ENCODE assay signal across 6 cellular contexts in the genomic region with DNA sequence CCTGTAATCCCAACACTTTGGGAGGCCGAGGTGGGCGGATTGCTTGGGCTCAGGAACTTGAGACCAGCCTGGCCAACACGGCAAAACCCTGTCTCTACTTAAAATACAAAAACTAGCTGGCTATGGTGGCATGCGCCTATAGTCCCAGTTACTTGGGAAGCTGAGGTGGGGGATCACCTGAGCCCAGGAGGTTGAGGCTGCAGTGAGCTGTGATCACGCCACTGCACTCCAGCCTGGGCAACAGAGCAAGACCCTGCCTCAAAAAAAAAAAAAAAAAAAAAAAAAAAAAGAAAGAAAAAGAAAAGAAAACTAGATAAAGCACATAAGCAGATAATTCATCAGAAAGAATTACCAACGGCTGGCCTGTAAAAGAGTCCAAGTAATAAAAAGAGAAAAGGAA. TPM values are rescaled to one million over a fixed set of nuclear protein-coding genes. Genes with fewer than 3 reads are reported as not detected.
DNase-seq lines count a peak whose midpoint lies in the region; ATAC-seq, FAIRE-seq and TF ChIP-seq lines count a peak whose summit lies in the region.
"Not testable (repeated sequence)": the region's sequence is repeated elsewhere in the genome, so short reads cannot be mapped to it uniquely, and the experiment has no call there.

No MANE protein-coding gene starts in this region.

- ATAC-seq in WTC11, result not testable (repeated sequence)

- not testable (repeated sequence) for TF ChIP-seq EP300 in suprapubic skin (IDR thresholded peaks at IDR 0.05)

- not testable (repeated sequence) for H3K9me3 Mint-ChIP-seq in WTC11

- H3K36me3 Mint-ChIP-seq in WTC11, result not testable (repeated sequence)

- DNase-seq in WTC11 (ENCODE audit: low spot score), result not testable (repeated sequence)
- DNase-seq in activated effector memory CD4-positive, alpha-beta T cell treated with anti-CD3 and anti-CD28 coated beads, Interleukin-2, amount 50 U/mL, for 16 hours, result peak; percentile 30
- DNase-seq in kidney (peak; percentile 29), suprapubic skin (ENCODE audit: low spot score in 2 of 2) (peak; percentile 11 to 15)
- peak; percentile 2 for DNase-seq in stimulated activated CD8-positive, alpha-beta memory T cell treated with anti-CD3 and anti-CD28 coated beads, Interleukin-4, amount 100 ng/mL, for 48 hours

- not testable (repeated sequence) for H3K9ac ChIP-seq in kidney (ENCODE audit: low read length in 2 of 2)

- H3K4me3 ChIP-seq in kidney (ENCODE audit: low read length in 2 of 2); neutrophil (ENCODE audit: low read depth in 1 of 2, low read length in 1 of 2); suprapubic skin: not testable (repeated sequence)

- H3K36me3 ChIP-seq in kidney (ENCODE audit: control insufficient read depth in 1 of 2, insufficient read depth in 2 of 2, low read length in 2 of 2); suprapubic skin: not testable (repeated sequence)
- peaks cover 11% of the 10 kb centered on the region for H3K36me3 ChIP-seq in neutrophil

- H3K27ac Mint-ChIP-seq in WTC11, result not testable (repeated sequence)

- POLR2A ChIA-PET in WTC11 (lab: Charles Lee), result not testable (repeated sequence)

- CTCF ChIA-PET in WTC11 (lab: Charles Lee), result not testable (repeated sequence)

- H3K9me3 ChIP-seq in kidney (ENCODE audit: control insufficient read depth in 1 of 2, low read length in 2 of 2); neutrophil; suprapubic skin: not testable (repeated sequence)

- H3K4me1 ChIP-seq in kidney (ENCODE audit: control insufficient read depth in 1 of 2, insufficient read depth in 1 of 2, low read depth in 1 of 2, low read length in 2 of 2); suprapubic skin: not testable (repeated sequence)
- peaks cover 62 to 75% of the 10 kb centered on the region in 2 experiments for H3K4me1 ChIP-seq in neutrophil (ENCODE audit: control insufficient read depth in 1 of 2, insufficient read depth in 1 of 2, low read depth in 1 of 2, low read length in 1 of 2)

- not testable (repeated sequence) for H3K27ac ChIP-seq in kidney (ENCODE audit: low read depth in 2 of 2, low read length in 2 of 2); suprapubic skin
- H3K27ac ChIP-seq in neutrophil, result peak overlapping the region; percentile 87

- not testable (repeated sequence) for H3K27me3 ChIP-seq in neutrophil, suprapubic skin

- not testable (repeated sequence) for FAIRE-seq in kidney (lab: Jason Lieb, UNC)

- H3K27me3 Mint-ChIP-seq in WTC11 (ENCODE audit: low read depth), result not testable (repeated sequence)

- intact Hi-C loops in kidney (cut with DNase I), result not testable (repeated sequence)

- not testable (repeated sequence) for TF ChIP-seq POLR2A in suprapubic skin (IDR thresholded peaks at IDR 0.05)

- TF ChIP-seq CTCF in WTC11 (IDR thresholded peaks at IDR 0.05); kidney (IDR thresholded peaks at IDR 0.05; ENCODE audit: borderline replicate concordance, extremely low read depth, insufficient read depth); neutrophil (IDR thresholded peaks at IDR 0.05); suprapubic skin (IDR thresholded peaks at IDR 0.05): not testable (repeated sequence)

- 90% methylated on average over 6 of the region's 6 CpGs for WGBS in suprapubic skin

- not testable (repeated sequence) for H3K4me3 Mint-ChIP-seq in WTC11

- peaks cover 41% of the 10 kb centered on the region for H3K4me1 Mint-ChIP-seq in WTC11

TF ChIP-seq in WTC11, 78 proteins besides CTCF, POLR2A, EP300 and RAD21:
- peak; percentile 80 for TF ChIP-seq ZNF121 (CRISPR knock-in tag; IDR thresholded peaks at IDR 0.05)

RNA-seq across cellular contexts. Expression of gene ASPRV1, which starts 39.1 kb away (rescaled TPM):
- total RNA-seq in WTC11 (2021) (0.73 to 1.3 TPM (median 1.1 TPM) in 3 replicates), kidney (1.6 TPM), suprapubic skin (100 to 1,000 TPM in 3 of 4 donors, 10 to 100 TPM in 1; 45.3 to 805 (median 558) TPM)
- polyA plus RNA-seq in kidney (ENCODE audit: insufficient read depth, low read depth, low replicate concordance), result 2.1 TPM

Comparison
In these comparisons a context has a peak if more than half of its experiments do, and no peak if none do; other contexts are left out.
1. RNA of gene ASPRV1, which starts 39.1 kb away (total RNA-seq): 45.3 to 805 TPM in suprapubic skin; 1.6 TPM in kidney (single experiment) and 0.73 to 1.3 TPM in WTC11; every median in the first group is over 10 times any median in the second.